ENCODE assay signal across 39 cellular contexts in the genomic region with DNA sequence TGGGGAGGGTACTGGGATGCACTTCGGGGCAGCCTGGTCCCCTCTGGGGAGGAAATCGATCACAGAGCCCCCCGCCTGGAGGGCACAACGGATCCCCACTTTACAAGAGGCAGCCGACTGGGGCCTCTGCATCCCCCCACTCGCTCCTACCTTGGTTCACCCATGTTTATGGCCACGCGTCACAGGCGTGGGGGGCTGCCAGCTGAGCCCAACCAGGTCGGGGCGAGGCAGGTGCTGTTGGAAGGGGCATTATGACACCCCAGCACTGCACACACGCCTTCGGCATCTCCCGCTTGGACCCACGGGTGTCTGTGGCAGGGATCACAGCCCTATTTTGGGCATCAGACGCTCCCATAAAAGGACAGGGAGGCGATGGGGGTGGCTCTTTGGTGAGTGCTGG. TPM values are rescaled to one million over a fixed set of nuclear protein-coding genes. Genes with fewer than 3 reads are reported as not detected.
"Had no signal": no experiment of that assay in that cellular context is flagged by ENCODE, and none has a peak within 500 bp of the region (broad histone marks: within the 10 kb centered on the region; RNA-seq: fewer than 3 reads in every experiment).

No MANE protein-coding gene starts in this region.

- H3K9me3 Mint-ChIP-seq: activated naive CD4-positive, alpha-beta T cell treated with anti-CD3 and anti-CD28 coated beads for 36 hours; activated naive CD4-positive, alpha-beta T cell treated with anti-CD3 and anti-CD28 coated beads, Interleukin-2, amount 10 ng/mL, durations not matched to agents 7 days and 5 days; activated naive CD4-positive, alpha-beta T cell treated with anti-CD3 and anti-CD28 coated beads, Interleukin-2, amount 50 U/mL, for 24 hours; activated naive CD4-positive, alpha-beta T cell treated with anti-CD3 and anti-CD28 coated beads, Interleukin-2, amount 50 U/mL, for 72 hours; activated naive CD8-positive, alpha-beta T cell treated with anti-CD3 and anti-CD28 coated beads for 36 hours; activated naive CD8-positive, alpha-beta T cell treated with anti-CD3 and anti-CD28 coated beads, Interleukin-2, amount 10 ng/mL, durations not matched to agents 7 days and 5 days; activated naive CD8-positive, alpha-beta T cell treated with anti-CD3 and anti-CD28 coated beads, Interleukin-2, amount 50 U/mL, for 24 hours; activated T-cell treated with anti-CD3 and anti-CD28 coated beads, Interleukin-2, amount 50 U/mL, for 24 hours; activated T-cell treated with anti-CD3 and anti-CD28 coated beads, Interleukin-2, amount 50 U/mL, for 4 hours; activated T-cell treated with anti-CD3 and anti-CD28 coated beads, Interleukin-2, amount 50 U/mL, for 72 hours; activated T-helper 1 cell treated with anti-CD3 and anti-CD28 coated beads, Interleukin-12 subunit alpha, Interleukin-12 subunit beta, Interleukin-2, Interleukin-4 antibody, amounts not matched to agents 30 ng/mL and 10 ng/mL and 1 ng/mL, durations not matched to agents 14 hours and 24 hours and 36 hours; activated T-helper 17 cell treated with anti-CD3 and anti-CD28 coated beads, Interleukin-2, amount 50 U/mL, for 72 hours; activated T-helper 2 cell treated with anti-CD3 and anti-CD28 coated beads, Interferon-gamma antibody, Interleukin-2, Interleukin-4, amounts not matched to agents 10 μg/mL and 5 μg/mL and 100 μg/mL, durations not matched to agents 14 hours and 24 hours and 36 hours; central memory CD8-positive, alpha-beta T cell had no signal

- DNase-seq: activated effector memory CD4-positive, alpha-beta T cell treated with anti-CD3 and anti-CD28 coated beads, Interleukin-2, amount 50 U/mL, for 16 hours; activated effector memory CD4-positive, alpha-beta T cell treated with Interleukin-2 at 50 U/mL for 16 hours; activated gamma-delta T cell; activated gamma-delta T cell treated with Interleukin-2 at 50 U/mL for 16 hours; activated naive CD4-positive, alpha-beta T cell; activated naive CD4-positive, alpha-beta T cell treated with anti-CD3 and anti-CD28 coated beads for 36 hours; activated naive CD4-positive, alpha-beta T cell treated with anti-CD3 and anti-CD28 coated beads, Interleukin-2, amount 10 ng/mL, durations not matched to agents 7 days and 5 days; activated naive CD4-positive, alpha-beta T cell treated with anti-CD3 and anti-CD28 coated beads, Interleukin-2, amount 50 U/mL, for 16 hours; activated naive CD4-positive, alpha-beta T cell treated with Interleukin-2 at 50 U/mL for 16 hours; activated naive CD8-positive, alpha-beta T cell treated with anti-CD3 and anti-CD28 coated beads for 36 hours; activated naive CD8-positive, alpha-beta T cell treated with anti-CD3 and anti-CD28 coated beads, Interleukin-2, amount 10 ng/mL, durations not matched to agents 7 days and 5 days; activated naive CD8-positive, alpha-beta T cell treated with anti-CD3 and anti-CD28 coated beads, Interleukin-2, amount 50 U/mL, for 24 hours; activated T-cell treated with anti-CD3 and anti-CD28 coated beads, Interleukin-2, amount 50 U/mL, for 1 hour; activated T-cell treated with anti-CD3 and anti-CD28 coated beads, Interleukin-2, amount 50 U/mL, for 24 hours; activated T-cell treated with anti-CD3 and anti-CD28 coated beads, Interleukin-2, amount 50 U/mL, for 4 hours; activated T-cell treated with anti-CD3 and anti-CD28 coated beads, Interleukin-2, amount 50 U/mL, for 48 hours; activated T-cell treated with anti-CD3 and anti-CD28 coated beads, Interleukin-2, amount 50 U/mL, for 72 hours; adrenal gland; amniotic stem cell; amygdala; anterior cingulate cortex; aorta; body of pancreas; brain microvascular endothelial cell; caudate nucleus; central memory CD4-positive, alpha-beta T cell; cerebellar nuclear complex had no signal

- H3K27ac Mint-ChIP-seq: activated naive CD4-positive, alpha-beta T cell treated with anti-CD3 and anti-CD28 coated beads for 36 hours; activated naive CD4-positive, alpha-beta T cell treated with anti-CD3 and anti-CD28 coated beads, Interleukin-2, amount 10 ng/mL, durations not matched to agents 7 days and 5 days; activated naive CD4-positive, alpha-beta T cell treated with anti-CD3 and anti-CD28 coated beads, Interleukin-2, amount 50 U/mL, for 24 hours; activated naive CD4-positive, alpha-beta T cell treated with anti-CD3 and anti-CD28 coated beads, Interleukin-2, amount 50 U/mL, for 72 hours; activated naive CD8-positive, alpha-beta T cell; activated naive CD8-positive, alpha-beta T cell treated with anti-CD3 and anti-CD28 coated beads for 36 hours; activated naive CD8-positive, alpha-beta T cell treated with anti-CD3 and anti-CD28 coated beads, Interleukin-2, amount 10 ng/mL, durations not matched to agents 7 days and 5 days; activated naive CD8-positive, alpha-beta T cell treated with anti-CD3 and anti-CD28 coated beads, Interleukin-2, amount 50 U/mL, for 24 hours; activated T-cell treated with anti-CD3 and anti-CD28 coated beads, Interleukin-2, amount 50 U/mL, for 24 hours; activated T-cell treated with anti-CD3 and anti-CD28 coated beads, Interleukin-2, amount 50 U/mL, for 72 hours; activated T-helper 1 cell treated with anti-CD3 and anti-CD28 coated beads, Interleukin-12 subunit alpha, Interleukin-12 subunit beta, Interleukin-2, Interleukin-4 antibody, amounts not matched to agents 30 ng/mL and 10 ng/mL and 1 ng/mL, durations not matched to agents 14 hours and 24 hours and 36 hours; activated T-helper 17 cell treated with anti-CD3 and anti-CD28 coated beads, Interleukin-2, amount 50 U/mL, for 72 hours; activated T-helper 2 cell treated with anti-CD3 and anti-CD28 coated beads, Interferon-gamma antibody, Interleukin-2, Interleukin-4, amounts not matched to agents 10 μg/mL and 5 μg/mL and 100 μg/mL, durations not matched to agents 14 hours and 24 hours and 36 hours; brain had no signal

- H3K36me3 ChIP-seq: adrenal gland, ascending aorta, brain microvascular endothelial cell, breast epithelium, cardiac muscle cell had no signal

- H3K27me3 ChIP-seq: ascending aorta, brain microvascular endothelial cell, cardiac muscle cell had no signal

- H3K4me3 Mint-ChIP-seq: activated naive CD4-positive, alpha-beta T cell treated with anti-CD3 and anti-CD28 coated beads for 36 hours; activated naive CD4-positive, alpha-beta T cell treated with anti-CD3 and anti-CD28 coated beads, Interleukin-2, amount 10 ng/mL, durations not matched to agents 7 days and 5 days; activated naive CD4-positive, alpha-beta T cell treated with anti-CD3 and anti-CD28 coated beads, Interleukin-2, amount 50 U/mL, for 24 hours; activated naive CD8-positive, alpha-beta T cell; activated naive CD8-positive, alpha-beta T cell treated with anti-CD3 and anti-CD28 coated beads for 36 hours; activated naive CD8-positive, alpha-beta T cell treated with anti-CD3 and anti-CD28 coated beads, Interleukin-2, amount 10 ng/mL, durations not matched to agents 7 days and 5 days; activated naive CD8-positive, alpha-beta T cell treated with anti-CD3 and anti-CD28 coated beads, Interleukin-2, amount 50 U/mL, for 24 hours; activated T-cell treated with anti-CD3 and anti-CD28 coated beads, Interleukin-2, amount 50 U/mL, for 24 hours; activated T-cell treated with anti-CD3 and anti-CD28 coated beads, Interleukin-2, amount 50 U/mL, for 4 hours; activated T-cell treated with anti-CD3 and anti-CD28 coated beads, Interleukin-2, amount 50 U/mL, for 72 hours; activated T-helper 1 cell treated with anti-CD3 and anti-CD28 coated beads, Interleukin-12 subunit alpha, Interleukin-12 subunit beta, Interleukin-2, Interleukin-4 antibody, amounts not matched to agents 30 ng/mL and 10 ng/mL and 1 ng/mL, durations not matched to agents 14 hours and 24 hours and 36 hours; activated T-helper 17 cell treated with anti-CD3 and anti-CD28 coated beads, Interleukin-2, amount 50 U/mL, for 72 hours; brain; central memory CD8-positive, alpha-beta T cell had no signal

- H3K4me1 ChIP-seq: adrenal gland, ascending aorta, body of pancreas, breast epithelium had no signal

- H3K27me3 Mint-ChIP-seq: activated naive CD4-positive, alpha-beta T cell treated with anti-CD3 and anti-CD28 coated beads, Interleukin-2, amount 10 ng/mL, durations not matched to agents 7 days and 5 days; activated naive CD4-positive, alpha-beta T cell treated with anti-CD3 and anti-CD28 coated beads, Interleukin-2, amount 50 U/mL, for 24 hours; activated naive CD8-positive, alpha-beta T cell treated with anti-CD3 and anti-CD28 coated beads, Interleukin-2, amount 10 ng/mL, durations not matched to agents 7 days and 5 days; activated naive CD8-positive, alpha-beta T cell treated with anti-CD3 and anti-CD28 coated beads, Interleukin-2, amount 50 U/mL, for 24 hours had no signal

- H3K4me3 ChIP-seq: adrenal gland, ascending aorta, body of pancreas, breast epithelium, cardiac muscle cell had no signal

- ATAC-seq: activated naive CD4-positive, alpha-beta T cell treated with anti-CD3 and anti-CD28 coated beads, Interleukin-2, amount 50 U/mL, for 72 hours; activated naive CD8-positive, alpha-beta T cell treated with anti-CD3 and anti-CD28 coated beads, Interleukin-2, amount 50 U/mL, for 24 hours; activated T-cell treated with anti-CD3 and anti-CD28 coated beads, Interleukin-2, amount 50 U/mL, for 4 hours; activated T-cell treated with anti-CD3 and anti-CD28 coated beads, Interleukin-2, amount 50 U/mL, for 72 hours; activated T-helper 17 cell treated with anti-CD3 and anti-CD28 coated beads, Interleukin-2, amount 50 U/mL, for 72 hours; body of pancreas had no signal

- H3K9me3 ChIP-seq: adrenal gland, ascending aorta, body of pancreas, breast epithelium had no signal

- H3K27ac ChIP-seq: adrenal gland, ascending aorta, body of pancreas, brain microvascular endothelial cell, breast epithelium, cardiac muscle cell had no signal

- H3K36me3 Mint-ChIP-seq: activated naive CD4-positive, alpha-beta T cell treated with anti-CD3 and anti-CD28 coated beads, Interleukin-2, amount 10 ng/mL, durations not matched to agents 7 days and 5 days; activated naive CD4-positive, alpha-beta T cell treated with anti-CD3 and anti-CD28 coated beads, Interleukin-2, amount 50 U/mL, for 24 hours; activated naive CD4-positive, alpha-beta T cell treated with anti-CD3 and anti-CD28 coated beads, Interleukin-2, amount 50 U/mL, for 72 hours; activated naive CD8-positive, alpha-beta T cell; activated naive CD8-positive, alpha-beta T cell treated with anti-CD3 and anti-CD28 coated beads for 36 hours; activated naive CD8-positive, alpha-beta T cell treated with anti-CD3 and anti-CD28 coated beads, Interleukin-2, amount 10 ng/mL, durations not matched to agents 7 days and 5 days; brain had no signal

- H3K4me1 Mint-ChIP-seq: activated naive CD4-positive, alpha-beta T cell treated with anti-CD3 and anti-CD28 coated beads, Interleukin-2, amount 10 ng/mL, durations not matched to agents 7 days and 5 days; activated naive CD4-positive, alpha-beta T cell treated with anti-CD3 and anti-CD28 coated beads, Interleukin-2, amount 50 U/mL, for 24 hours; activated naive CD8-positive, alpha-beta T cell treated with anti-CD3 and anti-CD28 coated beads for 36 hours; activated naive CD8-positive, alpha-beta T cell treated with anti-CD3 and anti-CD28 coated beads, Interleukin-2, amount 10 ng/mL, durations not matched to agents 7 days and 5 days; activated naive CD8-positive, alpha-beta T cell treated with anti-CD3 and anti-CD28 coated beads, Interleukin-2, amount 50 U/mL, for 24 hours; activated T-helper 17 cell treated with anti-CD3 and anti-CD28 coated beads, Interleukin-2, amount 50 U/mL, for 72 hours; brain; central memory CD8-positive, alpha-beta T cell had no signal

RNA-seq across cellular contexts. Expression of gene SOHLH1, which starts 14.6 kb away (rescaled TPM):
- polyA plus RNA-seq: adipose tissue, adrenal gland, aorta, cardiac muscle cell had no signal

RNA-seq across cellular contexts. Expression of gene KCNT1, which starts 17.3 kb away (rescaled TPM):
- polyA plus RNA-seq: aorta had no signal

RNA-seq across cellular contexts. Expression of gene LCN9, which starts 21.6 kb away (rescaled TPM):
- polyA plus RNA-seq: adrenal gland, aorta had no signal

RNA-seq across cellular contexts. Expression of gene GLT6D1, which starts 45.4 kb away (rescaled TPM):
- polyA plus RNA-seq: adipose tissue, adrenal gland, aorta, cardiac muscle cell had no signal
